15 cellular contexts compared by ENCODE assay signal in genomic region chr14:39972704-39973103, GRCh38.
DNase-seq lines count a peak whose midpoint lies in the region; ATAC-seq, FAIRE-seq and TF ChIP-seq lines count a peak whose summit lies in the region.
"Had no signal": no experiment of that assay in that cellular context is flagged by ENCODE, and none has a peak within 500 bp of the region (broad histone marks: within the 10 kb centered on the region; RNA-seq: fewer than 3 reads in every experiment).

No MANE protein-coding gene starts in this region.

- H3K79me2 ChIP-seq in OCI-LY3 (ENCODE audit: low read length) (no peaks in the 10 kb centered on the region), neural cell (replicated peaks; ENCODE audit: insufficient read depth, low read length) (no peaks in the 10 kb centered on the region)

- no peak for ATAC-seq in GM19035 (IDR thresholded peaks at IDR 0.05; ENCODE audit: unreplicated experiment)
- ATAC-seq: CD8-positive, alpha-beta T cell had no signal

- H4K20me1 ChIP-seq in OCI-LY3 (ENCODE audit: insufficient read depth, low read length) (no peaks in the 10 kb centered on the region), neural cell (ENCODE audit: insufficient read depth) (no peaks in the 10 kb centered on the region)
- H4K20me1 ChIP-seq: BLaER1 treated with 17β-estradiol and CSF1 and Interleukin-3, amounts not matched to agents 10 nM and 100 nM had no signal

- H3K27ac ChIP-seq in OCI-LY3 (ENCODE audit: low read length): 0 out of 2 replicates have a peak overlapping the region, but pooled peaks have one; percentile 70
- no peak overlapping the region for H3K27ac ChIP-seq in neural cell (ENCODE audit: low read length)
- H3K27ac ChIP-seq: BLaER1 treated with 17β-estradiol and CSF1 and Interleukin-3, amounts not matched to agents 10 nM and 100 nM; HL-60 had no signal

- H3K9me3 ChIP-seq in OCI-LY3 (ENCODE audit: insufficient read depth, low read length) (no peaks in the 10 kb centered on the region), neural cell (ENCODE audit: low read length) (no peaks in the 10 kb centered on the region)
- H3K9me3 ChIP-seq: BLaER1 treated with 17β-estradiol and CSF1 and Interleukin-3, amounts not matched to agents 10 nM and 100 nM had no signal

- H3K27me3 ChIP-seq in OCI-LY3 (ENCODE audit: low read depth, low read length): no peaks in the 10 kb centered on the region
- no peaks in the 10 kb centered on the region for H3K27me3 ChIP-seq in neural cell (ENCODE audit: insufficient read depth, low read depth, low read length)
- H3K27me3 ChIP-seq: BLaER1 treated with 17β-estradiol and CSF1 and Interleukin-3, amounts not matched to agents 10 nM and 100 nM had no signal

- no peaks in the 10 kb centered on the region for H3F3A ChIP-seq in neural cell (ENCODE audit: insufficient read depth, low read length, poor library complexity, severe bottlenecking)

- FAIRE-seq in GM18507 (lab: Jason Lieb, UNC): peak; percentile 24
- FAIRE-seq: GM12878, H1 had no signal

- peaks cover 39% of the 10 kb centered on the region for H3K4me1 ChIP-seq in OCI-LY3 (ENCODE audit: low read length)

- H3K9me2 ChIP-seq in neural cell (ENCODE audit: insufficient read depth, low read length): no peaks in the 10 kb centered on the region

- no peak for TF ChIP-seq CTCF in OCI-LY3 (IDR thresholded peaks at IDR 0.05; ENCODE audit: low read depth, low read length)
- no peak for TF ChIP-seq CTCF in neural cell (IDR thresholded peaks at IDR 0.05; ENCODE audit: poor library complexity, severe bottlenecking)

- no peak overlapping the region for H2AFZ ChIP-seq in OCI-LY3 (ENCODE audit: low read depth, low read length)
- H2AFZ ChIP-seq in neural cell (ENCODE audit: low read depth, low read length): no peak overlapping the region

- no peak overlapping the region for H3K9ac ChIP-seq in OCI-LY3 (ENCODE audit: low read length)
- no peak overlapping the region for H3K9ac ChIP-seq in neural cell (ENCODE audit: low read length)
- H3K9ac ChIP-seq: BLaER1 treated with 17β-estradiol and CSF1 and Interleukin-3, amounts not matched to agents 10 nM and 100 nM had no signal

- TF ChIP-seq EP300 in neural cell (conservative IDR thresholded peaks at IDR 0.05; ENCODE audit: poor library complexity, severe bottlenecking): peak; percentile 90

- H3K36me3 ChIP-seq in OCI-LY3 (replicated peaks; ENCODE audit: low read depth, low read length) (no peaks in the 10 kb centered on the region), neural cell (ENCODE audit: insufficient read depth, low read length) (no peaks in the 10 kb centered on the region)
- H3K36me3 ChIP-seq: BLaER1 treated with 17β-estradiol and CSF1 and Interleukin-3, amounts not matched to agents 10 nM and 100 nM had no signal

- H3K4me3 ChIP-seq in OCI-LY3 (ENCODE audit: low read length): peak overlapping the region; percentile 49; the same call in 1 of the 2 replicates
- H3K4me3 ChIP-seq in neural cell (ENCODE audit: low read length): no peak overlapping the region
- H3K4me3 ChIP-seq: BLaER1 treated with 17β-estradiol and CSF1 and Interleukin-3, amounts not matched to agents 10 nM and 100 nM; GM12878 had no signal

- H3K4me2 ChIP-seq in OCI-LY3 (ENCODE audit: low read length) (peak overlapping the region; percentile 75), neural cell (ENCODE audit: low read length) (no peak overlapping the region)

- TF ChIP-seq RAD21 in neural cell (conservative IDR thresholded peaks at IDR 0.05): no peak

- DNase-seq in GM18507 (ENCODE audit: extremely low spot score, insufficient read length, low read depth) (no peak), NCI-H1417 (lab: John Stamatoyannopoulos, UW) (no peak), NCI-H1436 treated with DMSO at 0.1 percent for 48 hours (lab: John Stamatoyannopoulos, UW) (no peak)
- DNase-seq: Calu3; CD8-positive, alpha-beta T cell; DMS79 treated with DMSO at 0.1 percent for 48 hours; GF-D8; H9 had no signal

TF ChIP-seq in neural cell, 6 proteins besides CTCF, POLR2A, EP300 and RAD21:
- no peak for TF ChIP-seq EZH2 (IDR thresholded peaks at IDR 0.05; ENCODE audit: borderline replicate concordance, insufficient read depth, low read length, poor library complexity, severe bottlenecking)
- TF ChIP-seq REST (IDR thresholded peaks at IDR 0.05; ENCODE audit: borderline replicate concordance): peak; percentile 37
- no peak for TF ChIP-seq TAF1 (IDR thresholded peaks at IDR 0.05; ENCODE audit: low read depth)
- TF ChIP-seq MXI1 (conservative IDR thresholded peaks at IDR 0.05; ENCODE audit: poor library complexity, severe bottlenecking): no peak
- no peak for TF ChIP-seq SMC3 (conservative IDR thresholded peaks at IDR 0.05; ENCODE audit: poor library complexity)
- peak; percentile 96 for TF ChIP-seq POLR2AphosphoS5 (IDR thresholded peaks at IDR 0.05)
